ENCODE assay signal across 8 cellular contexts in genomic region chr17:63842540-63843386, GRCh38. TPM values are rescaled to one million over a fixed set of nuclear protein-coding genes. Genes with fewer than 3 reads are reported as not detected.
DNase-seq lines count a peak whose midpoint lies in the region; ATAC-seq and TF ChIP-seq lines count a peak whose summit lies in the region.

Gene SMARCD2, minus strand, starts transcription at chr17:63842685. Its CDS starts 11 bp downstream, at chr17:63842674.

- H3K27me3 ChIP-seq in A673 (replicated peaks; ENCODE audit: insufficient read depth, low read depth, low read length, poor library complexity) (no peaks in the 10 kb centered on the region), breast epithelium (no peaks in the 10 kb centered on the region)

- CTCF ChIA-PET in A673 (lab: Charles Lee): interaction anchor here (0.8 to 1.2 kb wide), 2 partner anchors 8 to 23 kb away, joined by 4 to 5 read pairs; no protein-coding TSS in a partner anchor

- BruUV-seq in A673 (replicated peaks; lab: Mats Ljungman, UMichigan): no TSS peak

- H3K4me1 ChIP-seq in A673 (ENCODE audit: insufficient read depth, low read length, poor library complexity, severe bottlenecking) (peaks cover 36% of the 10 kb centered on the region), breast epithelium (peaks cover 8 to 24% of the 10 kb centered on the region in 2 donors)

- peak within 1 kb of the TSS; percentile 95 for H3K4me3 ChIP-seq in A673 (ENCODE audit: low read depth, low read length, poor library complexity, severe bottlenecking)
- peak within 1 kb of the TSS; percentile 69 to 97 (median 94) for H3K4me3 ChIP-seq in breast epithelium
- H3K4me3 ChIP-seq in iPS-18c (ENCODE audit: insufficient read depth, low read depth, low read length): peak within 1 kb of the TSS; percentile 77
- peak within 1 kb of the TSS; percentile 79 to 91 (median 86) for H3K4me3 ChIP-seq in skin epidermis

- H3K9me3 ChIP-seq in A673 (ENCODE audit: low read depth, low read length, poor library complexity, severe bottlenecking): no peaks in the 10 kb centered on the region
- no peaks in the 10 kb centered on the region for H3K9me3 ChIP-seq in breast epithelium
- H3K9me3 ChIP-seq in iPS-18c (ENCODE audit: control insufficient read depth, insufficient read depth, low read length): no peaks in the 10 kb centered on the region

- H3K27ac ChIP-seq in A673 (ENCODE audit: low read depth, low read length, poor library complexity, severe bottlenecking) (peak within 1 kb of the TSS; percentile 92), VCaP (peak within 1 kb of the TSS; percentile 96), breast epithelium (peak within 1 kb of the TSS; percentile 90 to 95), skin epidermis (peak within 1 kb of the TSS; percentile 86 to 98 (median 92))

- DNase-seq in A673 (ENCODE audit: low spot score) (peak; percentile 99), NCI-H2196 (lab: John Stamatoyannopoulos, UW; ENCODE audit: unreplicated experiment) (peak; percentile 100), breast epithelium (ENCODE audit: low spot score in 2 of 2) (peak; percentile 98 to 99)

- POLR2A ChIA-PET in A673 (lab: Charles Lee; ENCODE audit: low non-redundant PET): interaction anchor here (0.6 kb wide), 1 partner anchor 303 kb away, joined by 3 read pairs; no protein-coding TSS in a partner anchor

- intact Hi-C loops in A673 (cut with micrococcal nuclease; ENCODE audit: unreplicated experiment) (loop anchor here (1.0 kb wide), 1 partner anchor 15 kb away; the partner anchor contains the start of genes FTSJ3 and PSMC5), breast epithelium (cut with DNase I; ENCODE audit: low total_unique reads) (no loop called here)

- no peaks in the 10 kb centered on the region for H3K36me3 ChIP-seq in A673 (ENCODE audit: insufficient read depth, low read length, poor library complexity, severe bottlenecking)
- no peaks in the 10 kb centered on the region for H3K36me3 ChIP-seq in breast epithelium

- peak; percentile 13 for TF ChIP-seq POLR2A in breast epithelium (IDR thresholded peaks at IDR 0.05)

- TF ChIP-seq CTCF in A673 (conservative IDR thresholded peaks at IDR 0.05; ENCODE audit: low read depth, low read length) (no peak), VCaP (conservative IDR thresholded peaks at IDR 0.05) (no peak), breast epithelium (IDR thresholded peaks at IDR 0.05) (peak in 1 of 3 donors; percentile 12)

- ATAC-seq in GM18870 (IDR thresholded peaks at IDR 0.05; ENCODE audit: unreplicated experiment): peak; percentile 59
- peak; percentile 73 for ATAC-seq in HG03135 (IDR thresholded peaks at IDR 0.05; ENCODE audit: unreplicated experiment)

RNA-seq across cellular contexts. Expression of gene SMARCD2, which starts in this region (rescaled TPM):
- 71.9 and 89.4 TPM in 2 replicates for total RNA-seq in A673 (2021)
- total RNA-seq in breast epithelium: 100 to 1,000 TPM; 142 to 210 (median 192) TPM

Comparison
In these comparisons a context has a peak if more than half of its experiments do, and no peak if none do; other contexts are left out.
1. Peak in every context shown above with its lines: DNase-seq, ATAC-seq, H3K4me3 ChIP-seq and H3K27ac ChIP-seq.